In the genomic region with DNA sequence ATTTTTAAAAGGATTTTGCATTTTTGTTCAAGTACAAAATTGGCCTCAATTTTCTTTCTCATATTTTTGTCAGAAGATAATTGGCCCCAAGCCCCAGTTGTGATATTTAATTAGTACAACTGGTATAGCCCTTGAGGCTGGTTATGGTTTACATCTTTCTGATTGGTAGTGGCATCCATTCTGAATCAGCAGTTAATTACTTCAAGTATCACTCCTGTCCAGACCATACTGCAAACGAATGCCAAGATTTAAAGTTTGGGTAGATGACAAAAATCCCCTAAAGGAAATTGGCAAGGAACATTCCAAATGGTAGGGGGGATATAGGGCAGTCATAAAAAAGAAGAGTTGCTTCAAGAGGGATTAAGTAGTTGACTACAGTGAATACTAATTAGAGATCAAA, we compare ENCODE assay signal across 2 cellular contexts.
TF ChIP-seq lines count a peak whose summit lies in the region.

No MANE protein-coding gene starts in this region.

TF ChIP-seq in IMR-90, 13 proteins besides CTCF, POLR2A, EP300 and RAD21 (continued from another document):
- TF ChIP-seq FOS (IDR thresholded peaks at IDR 0.05; ENCODE audit: low read depth, low read length) (no peak), MAFK (IDR thresholded peaks at IDR 0.05; ENCODE audit: low read depth, low read length) (no peak), CEBPB (IDR thresholded peaks at IDR 0.05; ENCODE audit: low read depth, low read length) (no peak), SMC3 (IDR thresholded peaks at IDR 0.05; ENCODE audit: low read depth, low read length) (no peak)

TF ChIP-seq in SK-N-SH treated with all-trans-retinoic acid at 6 μM for 48 hours, 23 proteins besides CTCF, POLR2A, EP300 and RAD21:
- TF ChIP-seq TSHZ2 (CRISPR knock-in tag; IDR thresholded peaks at IDR 0.05) = no peak
- no peak for TF ChIP-seq ZFP3 (CRISPR knock-in tag; IDR thresholded peaks at IDR 0.05)
- 0 out of 2 replicates have a peak, but pooled peaks have one; percentile 31 for TF ChIP-seq TCF4 (CRISPR knock-in tag; IDR thresholded peaks at IDR 0.05; ENCODE audit: borderline replicate concordance)
- no peak; the same call in 1 of the 2 replicates for TF ChIP-seq POU6F1 (CRISPR knock-in tag; IDR thresholded peaks at IDR 0.05; ENCODE audit: borderline replicate concordance, low read depth)
- no peak for TF ChIP-seq ARNTL (CRISPR knock-in tag; IDR thresholded peaks at IDR 0.05; ENCODE audit: borderline replicate concordance, low read depth)
- no peak for TF ChIP-seq RARB (CRISPR knock-in tag; IDR thresholded peaks at IDR 0.05)
- no peak for TF ChIP-seq TOX (CRISPR knock-in tag; IDR thresholded peaks at IDR 0.05; ENCODE audit: borderline replicate concordance)
- TF ChIP-seq, protein P1, sequence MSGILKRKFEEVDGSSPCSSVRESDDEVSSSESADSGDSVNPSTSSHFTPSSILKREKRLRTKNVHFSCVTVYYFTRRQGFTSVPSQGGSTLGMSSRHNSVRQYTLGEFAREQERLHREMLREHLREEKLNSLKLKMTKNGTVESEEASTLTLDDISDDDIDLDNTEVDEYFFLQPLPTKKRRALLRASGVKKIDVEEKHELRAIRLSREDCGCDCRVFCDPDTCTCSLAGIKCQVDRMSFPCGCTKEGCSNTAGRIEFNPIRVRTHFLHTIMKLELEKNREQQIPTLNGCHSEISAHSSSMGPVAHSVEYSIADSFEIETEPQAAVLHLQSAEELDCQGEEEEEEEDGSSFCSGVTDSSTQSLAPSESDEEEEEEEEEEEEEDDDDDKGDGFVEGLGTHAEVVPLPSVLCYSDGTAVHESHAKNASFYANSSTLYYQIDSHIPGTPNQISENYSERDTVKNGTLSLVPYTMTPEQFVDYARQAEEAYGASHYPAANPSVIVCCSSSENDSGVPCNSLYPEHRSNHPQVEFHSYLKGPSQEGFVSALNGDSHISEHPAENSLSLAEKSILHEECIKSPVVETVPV (CRISPR knock-in tag; IDR thresholded peaks at IDR 0.05) = no peak
- peak; percentile 91; the same call in 1 of the 2 replicates for TF ChIP-seq ZC3H10 (CRISPR knock-in tag; IDR thresholded peaks at IDR 0.05)
- TF ChIP-seq, protein P2, sequence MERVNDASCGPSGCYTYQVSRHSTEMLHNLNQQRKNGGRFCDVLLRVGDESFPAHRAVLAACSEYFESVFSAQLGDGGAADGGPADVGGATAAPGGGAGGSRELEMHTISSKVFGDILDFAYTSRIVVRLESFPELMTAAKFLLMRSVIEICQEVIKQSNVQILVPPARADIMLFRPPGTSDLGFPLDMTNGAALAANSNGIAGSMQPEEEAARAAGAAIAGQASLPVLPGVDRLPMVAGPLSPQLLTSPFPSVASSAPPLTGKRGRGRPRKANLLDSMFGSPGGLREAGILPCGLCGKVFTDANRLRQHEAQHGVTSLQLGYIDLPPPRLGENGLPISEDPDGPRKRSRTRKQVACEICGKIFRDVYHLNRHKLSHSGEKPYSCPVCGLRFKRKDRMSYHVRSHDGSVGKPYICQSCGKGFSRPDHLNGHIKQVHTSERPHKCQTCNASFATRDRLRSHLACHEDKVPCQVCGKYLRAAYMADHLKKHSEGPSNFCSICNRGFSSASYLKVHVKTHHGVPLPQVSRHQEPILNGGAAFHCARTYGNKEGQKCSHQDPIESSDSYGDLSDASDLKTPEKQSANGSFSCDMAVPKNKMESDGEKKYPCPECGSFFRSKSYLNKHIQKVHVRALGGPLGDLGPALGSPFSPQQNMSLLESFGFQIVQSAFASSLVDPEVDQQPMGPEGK (CRISPR knock-in tag; IDR thresholded peaks at IDR 0.05; ENCODE audit: borderline replicate concordance) = no peak; the same call in 1 of the 2 replicates
- TF ChIP-seq ESRRG (CRISPR knock-in tag; IDR thresholded peaks at IDR 0.05) = no peak
- TF ChIP-seq CSDC2 (CRISPR knock-in tag; IDR thresholded peaks at IDR 0.05) = no peak
- TF ChIP-seq ZNF70 (CRISPR knock-in tag; IDR thresholded peaks at IDR 0.05) = no peak
- TF ChIP-seq ZFP30 (CRISPR knock-in tag; IDR thresholded peaks at IDR 0.05) = no peak
- TF ChIP-seq, protein P3, sequence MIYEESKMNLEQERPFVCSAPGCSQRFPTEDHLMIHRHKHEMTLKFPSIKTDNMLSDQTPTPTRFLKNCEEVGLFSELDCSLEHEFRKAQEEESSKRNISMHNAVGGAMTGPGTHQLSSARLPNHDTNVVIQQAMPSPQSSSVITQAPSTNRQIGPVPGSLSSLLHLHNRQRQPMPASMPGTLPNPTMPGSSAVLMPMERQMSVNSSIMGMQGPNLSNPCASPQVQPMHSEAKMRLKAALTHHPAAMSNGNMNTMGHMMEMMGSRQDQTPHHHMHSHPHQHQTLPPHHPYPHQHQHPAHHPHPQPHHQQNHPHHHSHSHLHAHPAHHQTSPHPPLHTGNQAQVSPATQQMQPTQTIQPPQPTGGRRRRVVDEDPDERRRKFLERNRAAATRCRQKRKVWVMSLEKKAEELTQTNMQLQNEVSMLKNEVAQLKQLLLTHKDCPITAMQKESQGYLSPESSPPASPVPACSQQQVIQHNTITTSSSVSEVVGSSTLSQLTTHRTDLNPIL (CRISPR knock-in tag; IDR thresholded peaks at IDR 0.05; ENCODE audit: low read depth) = no peak
- TF ChIP-seq SNAI2 (CRISPR knock-in tag; IDR thresholded peaks at IDR 0.05) = no peak
- TF ChIP-seq ZNF8 (CRISPR knock-in tag; IDR thresholded peaks at IDR 0.05) = no peak
- TF ChIP-seq ISL1 (CRISPR knock-in tag; IDR thresholded peaks at IDR 0.05) = peak; percentile 83
- TF ChIP-seq PPARA (CRISPR knock-in tag; IDR thresholded peaks at IDR 0.05; ENCODE audit: borderline replicate concordance) = no peak
- no peak for TF ChIP-seq ZNF565 (CRISPR knock-in tag; conservative IDR thresholded peaks at IDR 0.05; ENCODE audit: low read depth)
- no peak for TF ChIP-seq BACH2 (CRISPR knock-in tag; IDR thresholded peaks at IDR 0.05; ENCODE audit: borderline replicate concordance)
- no peak for TF ChIP-seq OSR1 (CRISPR knock-in tag; IDR thresholded peaks at IDR 0.05)
- no peak for TF ChIP-seq GLIS3 (CRISPR knock-in tag; IDR thresholded peaks at IDR 0.05)
TF ChIP-seq in SK-N-SH treated with all-trans-retinoic acid at 6 μM for 48 hours: peak in this region for 3.
